In the genomic region with DNA sequence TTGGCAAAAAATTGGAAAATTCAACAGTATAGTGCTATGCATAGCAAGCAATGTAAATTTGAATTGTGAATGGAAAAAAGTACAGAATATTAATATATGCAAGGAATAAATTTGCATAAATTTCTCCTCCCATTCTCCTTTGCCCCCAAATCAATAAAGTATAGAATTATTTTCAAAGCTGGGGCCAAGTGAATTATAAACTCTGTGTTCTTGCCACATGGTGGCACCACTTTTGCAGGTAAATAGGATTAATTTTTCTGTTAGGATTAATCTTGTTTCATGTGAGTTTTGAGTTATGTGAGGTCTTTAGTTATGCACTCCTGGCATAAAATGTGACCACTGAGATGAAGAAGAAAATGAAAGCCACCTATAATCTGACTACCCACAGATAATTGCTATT, we compare ENCODE assay signal across 10 cellular contexts. TPM values are rescaled to one million over a fixed set of nuclear protein-coding genes. Genes with fewer than 3 reads are reported as not detected.
DNase-seq lines count a peak whose midpoint lies in the region; TF ChIP-seq lines count a peak whose summit lies in the region.
"Had no signal": no experiment of that assay in that cellular context is flagged by ENCODE, and none has a peak within 500 bp of the region (broad histone marks: within the 10 kb centered on the region; RNA-seq: fewer than 3 reads in every experiment).

No MANE protein-coding gene starts in this region.

- H3K9me3 ChIP-seq in cardiac muscle cell (ENCODE audit: low read depth): no peaks in the 10 kb centered on the region
- H3K9me3 ChIP-seq: thoracic aorta had no signal

- H3K36me3 ChIP-seq in cardiac muscle cell: peaks cover 18% of the 10 kb centered on the region

- no peaks in the 10 kb centered on the region for H3K4me1 ChIP-seq in cardiac muscle cell (ENCODE audit: low read depth)

- DNase-seq in cardiac muscle cell (ENCODE audit: low read depth in 1 of 2, low spot score in 1 of 2): peak in 1 of 2 donors; percentile 50
- DNase-seq in cardiac septum (ENCODE audit: low spot score): no peak
- peak; percentile 17 for DNase-seq in NCI-H69 (lab: John Stamatoyannopoulos, UW)
- peak; percentile 29 for DNase-seq in epithelial cell of esophagus (ENCODE audit: low read depth)
- DNase-seq in type B pancreatic cell (ENCODE audit: extremely low spot score, unreplicated experiment): no peak
- DNase-seq in ureter (ENCODE audit: low spot score): no peak
- no peak for DNase-seq in NCI-H1092 treated with DMSO at 0.1 percent for 48 hours (lab: John Stamatoyannopoulos, UW)
- DNase-seq in stimulated activated CD4-positive, alpha-beta T cell treated with anti-CD3 and anti-CD28 coated beads, Interleukin-4, amount 100 ng/mL, for 1 hour: no peak
- DNase-seq: NCI-H345 had no signal

- H3K27ac Mint-ChIP-seq in type B pancreatic cell: no peak overlapping the region

- peaks cover 36% of the 10 kb centered on the region for H3K36me3 Mint-ChIP-seq in type B pancreatic cell

- TF ChIP-seq CTCF in cardiac muscle cell (IDR thresholded peaks at IDR 0.05; ENCODE audit: low read depth, low read length) (peak; percentile 40), epithelial cell of esophagus (IDR thresholded peaks at IDR 0.05; ENCODE audit: insufficient read depth, low read depth, low read length, missing control alignments) (peak; percentile 42), type B pancreatic cell (conservative IDR thresholded peaks at IDR 0.05) (peak; percentile 63)

- H3K9me3 Mint-ChIP-seq in type B pancreatic cell: no peaks in the 10 kb centered on the region

- no peaks in the 10 kb centered on the region for H3K27me3 Mint-ChIP-seq in type B pancreatic cell

- no peaks in the 10 kb centered on the region for H3K4me1 Mint-ChIP-seq in type B pancreatic cell (ENCODE audit: unreplicated experiment)

- no peak overlapping the region for H3K27ac ChIP-seq in cardiac muscle cell
- H3K27ac ChIP-seq: thoracic aorta had no signal

- H3K4me3 ChIP-seq in cardiac muscle cell (no peak overlapping the region), epithelial cell of esophagus (ENCODE audit: low read length) (no peak overlapping the region)
- H3K4me3 ChIP-seq: thoracic aorta had no signal

- no peaks in the 10 kb centered on the region for H3K27me3 ChIP-seq in cardiac muscle cell

- intact Hi-C loops in cardiac septum (cut with DNase I): no loop called here

- H3K4me3 Mint-ChIP-seq in type B pancreatic cell: no peak overlapping the region

RNA-seq across cellular contexts. Expression of a gene that starts 19.9 kb away (rescaled TPM):
- 39.9 and 45.7 TPM in 2 replicates for total RNA-seq in cardiac muscle cell
- 78.7 and 101 TPM in 2 replicates for polyA plus RNA-seq in cardiac muscle cell
- 47.1 TPM for total RNA-seq in cardiac septum
- total RNA-seq in type B pancreatic cell (ENCODE audit: low replicate concordance): 26.0 and 34.4 TPM in 2 replicates
- 35.3 TPM for total RNA-seq in ureter

RNA-seq across cellular contexts. Expression of a gene that starts 44.3 kb away (rescaled TPM):
- 8.7 and 9.2 TPM in 2 replicates for total RNA-seq in cardiac muscle cell
- polyA plus RNA-seq in cardiac muscle cell: 4.5 and 4.8 TPM in 2 replicates
- total RNA-seq in cardiac septum: 7.4 TPM
- 15.7 and 17.5 TPM in 2 replicates for total RNA-seq in type B pancreatic cell (ENCODE audit: low replicate concordance)
- total RNA-seq in ureter: 11.7 TPM

RNA-seq across cellular contexts. Expression of a gene that starts 59.6 kb away (rescaled TPM):
- total RNA-seq in cardiac muscle cell (not detected in 2 replicates), cardiac septum (1.2 TPM), type B pancreatic cell (ENCODE audit: low replicate concordance) (38.4 and 60.9 TPM in 2 replicates), ureter (4.9 TPM)
- polyA plus RNA-seq in cardiac muscle cell: 0.21 and 1.9 TPM in 2 replicates

Comparison
In these comparisons a context has a peak if more than half of its experiments do, and no peak if none do; other contexts are left out.
1. DNase-seq: peak in NCI-H69 (single experiment) and epithelial cell of esophagus (single experiment); none in cardiac septum (single experiment), type B pancreatic cell (single experiment), ureter (single experiment), NCI-H1092 treated with DMSO at 0.1 percent for 48 hours (single experiment) and stimulated activated CD4-positive, alpha-beta T cell treated with anti-CD3 and anti-CD28 coated beads, Interleukin-4, amount 100 ng/mL, for 1 hour (single experiment).
2. Peak in every context shown above with its lines, with median percentiles within 50 percentile points of each other: CTCF ChIP-seq.